ENCODE assay signal across 1 cellular context in genomic region chr15:77440378-77440999, GRCh38.
A peak's percentile ranks its signal among the peaks of the same experiment; 100 is the strongest.
TF ChIP-seq lines count a peak whose summit lies in the region.

No MANE protein-coding gene starts in this region.

TF ChIP-seq in GM12878, 131 proteins besides CTCF, POLR2A, EP300 and RAD21 (continued from another document and continues in another):
- no peak for TF ChIP-seq IRF3 (IDR thresholded peaks at IDR 0.05)
- TF ChIP-seq SMARCA5 (IDR thresholded peaks at IDR 0.05) = no peak
- TF ChIP-seq NR2F1 (conservative IDR thresholded peaks at IDR 0.05) = peak; percentile 33; the same call in 1 of the 2 replicates
- no peak for TF ChIP-seq SUPT20H (IDR thresholded peaks at IDR 0.05; ENCODE audit: borderline replicate concordance, control insufficient read depth, low read depth, low read length)
- no peak for TF ChIP-seq ZNF592 (IDR thresholded peaks at IDR 0.05)
- TF ChIP-seq HDGF (IDR thresholded peaks at IDR 0.05) = no peak
- no peak for TF ChIP-seq PBX3 (IDR thresholded peaks at IDR 0.05; ENCODE audit: insufficient replicate concordance, low read depth, low read length)
- no peak for TF ChIP-seq LARP7 (IDR thresholded peaks at IDR 0.05)
- TF ChIP-seq, protein P1, sequence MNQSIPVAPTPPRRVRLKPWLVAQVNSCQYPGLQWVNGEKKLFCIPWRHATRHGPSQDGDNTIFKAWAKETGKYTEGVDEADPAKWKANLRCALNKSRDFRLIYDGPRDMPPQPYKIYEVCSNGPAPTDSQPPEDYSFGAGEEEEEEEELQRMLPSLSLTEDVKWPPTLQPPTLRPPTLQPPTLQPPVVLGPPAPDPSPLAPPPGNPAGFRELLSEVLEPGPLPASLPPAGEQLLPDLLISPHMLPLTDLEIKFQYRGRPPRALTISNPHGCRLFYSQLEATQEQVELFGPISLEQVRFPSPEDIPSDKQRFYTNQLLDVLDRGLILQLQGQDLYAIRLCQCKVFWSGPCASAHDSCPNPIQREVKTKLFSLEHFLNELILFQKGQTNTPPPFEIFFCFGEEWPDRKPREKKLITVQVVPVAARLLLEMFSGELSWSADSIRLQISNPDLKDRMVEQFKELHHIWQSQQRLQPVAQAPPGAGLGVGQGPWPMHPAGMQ (IDR thresholded peaks at IDR 0.05; ENCODE audit: borderline replicate concordance) = no peak
- TF ChIP-seq PML (IDR thresholded peaks at IDR 0.05; ENCODE audit: low read length) = no peak
- no peak for TF ChIP-seq BHLHE40 (IDR thresholded peaks at IDR 0.05; ENCODE audit: borderline replicate concordance in 1 of 2, low read depth in 2 of 2, low read length in 1 of 2)
- TF ChIP-seq ZNF687 (IDR thresholded peaks at IDR 0.05) = no peak
- no peak for TF ChIP-seq IRF4 (IDR thresholded peaks at IDR 0.05; ENCODE audit: low read depth, low read length)
- TF ChIP-seq, protein P2, sequence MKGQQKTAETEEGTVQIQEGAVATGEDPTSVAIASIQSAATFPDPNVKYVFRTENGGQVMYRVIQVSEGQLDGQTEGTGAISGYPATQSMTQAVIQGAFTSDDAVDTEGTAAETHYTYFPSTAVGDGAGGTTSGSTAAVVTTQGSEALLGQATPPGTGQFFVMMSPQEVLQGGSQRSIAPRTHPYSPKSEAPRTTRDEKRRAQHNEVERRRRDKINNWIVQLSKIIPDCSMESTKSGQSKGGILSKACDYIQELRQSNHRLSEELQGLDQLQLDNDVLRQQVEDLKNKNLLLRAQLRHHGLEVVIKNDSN (IDR thresholded peaks at IDR 0.05; ENCODE audit: borderline replicate concordance, extremely low read length, insufficient read depth, low read depth, low read length) = no peak
- TF ChIP-seq ATF7 (IDR thresholded peaks at IDR 0.05; ENCODE audit: low read depth) = peak; percentile 73
- no peak for TF ChIP-seq NFYA (IDR thresholded peaks at IDR 0.05; ENCODE audit: borderline replicate concordance, low read depth, low read length)
- peak; percentile 81 for TF ChIP-seq NFIC (IDR thresholded peaks at IDR 0.05; ENCODE audit: low read depth, low read length)
- peak; percentile 87 for TF ChIP-seq ATF2 (IDR thresholded peaks at IDR 0.05; ENCODE audit: low read length)
- TF ChIP-seq SMC3 (IDR thresholded peaks at IDR 0.05; ENCODE audit: borderline replicate concordance, low read length) = no peak
- no peak for TF ChIP-seq MXI1 (IDR thresholded peaks at IDR 0.05; ENCODE audit: low read depth, low read length)
- peak; percentile 99 for TF ChIP-seq RUNX3 (IDR thresholded peaks at IDR 0.05; ENCODE audit: low read length)
- no peak for TF ChIP-seq TAF1 (IDR thresholded peaks at IDR 0.05; ENCODE audit: borderline replicate concordance, low read depth, low read length)
- TF ChIP-seq MYB (IDR thresholded peaks at IDR 0.05; ENCODE audit: borderline replicate concordance, low read depth, low read length) = no peak
- TF ChIP-seq ZBTB33 (IDR thresholded peaks at IDR 0.05) = no peak
- TF ChIP-seq MEF2A (IDR thresholded peaks at IDR 0.05; ENCODE audit: insufficient read depth, low read depth, low read length) = peak; percentile 94
- no peak for TF ChIP-seq ZNF384 (IDR thresholded peaks at IDR 0.05; ENCODE audit: borderline replicate concordance, low read depth, low read length)
- no peak for TF ChIP-seq RELA (IDR thresholded peaks at IDR 0.05; ENCODE audit: borderline replicate concordance, partially characterized antibody)
- no peak for TF ChIP-seq ZSCAN29 (IDR thresholded peaks at IDR 0.05)
- TF ChIP-seq ZNF622 (IDR thresholded peaks at IDR 0.05) = no peak
- peak; percentile 51 for TF ChIP-seq SKIL (IDR thresholded peaks at IDR 0.05; ENCODE audit: low read depth, poor library complexity, severe bottlenecking)
- TF ChIP-seq WRNIP1 (IDR thresholded peaks at IDR 0.05; ENCODE audit: borderline replicate concordance, low read depth, low read length) = no peak
- TF ChIP-seq DPF2 (IDR thresholded peaks at IDR 0.05) = peak; percentile 45; the same call in 1 of the 2 replicates
- TF ChIP-seq, protein P3, sequence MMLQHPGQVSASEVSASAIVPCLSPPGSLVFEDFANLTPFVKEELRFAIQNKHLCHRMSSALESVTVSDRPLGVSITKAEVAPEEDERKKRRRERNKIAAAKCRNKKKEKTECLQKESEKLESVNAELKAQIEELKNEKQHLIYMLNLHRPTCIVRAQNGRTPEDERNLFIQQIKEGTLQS (IDR thresholded peaks at IDR 0.05; ENCODE audit: borderline replicate concordance, extremely low read depth, low read depth, low read length) = no peak
- no peak for TF ChIP-seq FOXK2 (IDR thresholded peaks at IDR 0.05)
- TF ChIP-seq POU2F2 (IDR thresholded peaks at IDR 0.05; ENCODE audit: borderline replicate concordance, low read depth, low read length) = peak; percentile 21; the same call in 1 of the 3 replicates
- TF ChIP-seq, protein P4, sequence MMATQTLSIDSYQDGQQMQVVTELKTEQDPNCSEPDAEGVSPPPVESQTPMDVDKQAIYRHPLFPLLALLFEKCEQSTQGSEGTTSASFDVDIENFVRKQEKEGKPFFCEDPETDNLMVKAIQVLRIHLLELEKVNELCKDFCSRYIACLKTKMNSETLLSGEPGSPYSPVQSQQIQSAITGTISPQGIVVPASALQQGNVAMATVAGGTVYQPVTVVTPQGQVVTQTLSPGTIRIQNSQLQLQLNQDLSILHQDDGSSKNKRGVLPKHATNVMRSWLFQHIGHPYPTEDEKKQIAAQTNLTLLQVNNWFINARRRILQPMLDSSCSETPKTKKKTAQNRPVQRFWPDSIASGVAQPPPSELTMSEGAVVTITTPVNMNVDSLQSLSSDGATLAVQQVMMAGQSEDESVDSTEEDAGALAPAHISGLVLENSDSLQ (IDR thresholded peaks at IDR 0.05) = peak; percentile 43; the same call in 1 of the 2 replicates
- TF ChIP-seq CREB1 (IDR thresholded peaks at IDR 0.05; ENCODE audit: low read depth) = no peak
- no peak for TF ChIP-seq PAX8 (IDR thresholded peaks at IDR 0.05)
- TF ChIP-seq CHD2 (IDR thresholded peaks at IDR 0.05; ENCODE audit: borderline replicate concordance, low read depth, low read length) = no peak
- no peak for TF ChIP-seq POLR2AphosphoS2 (IDR thresholded peaks at IDR 0.05; ENCODE audit: low read depth, low read length)
- peak; percentile 74 for TF ChIP-seq JUNB (IDR thresholded peaks at IDR 0.05)
- TF ChIP-seq BACH1 (IDR thresholded peaks at IDR 0.05; ENCODE audit: borderline replicate concordance) = no peak
- no peak for TF ChIP-seq POLR2AphosphoS5 (IDR thresholded peaks at IDR 0.05; ENCODE audit: low read length)
- peak; percentile 44 to 66; a peak in 2 of 4 replicates for TF ChIP-seq IKZF2 (IDR thresholded peaks at IDR 0.05)
